In the genomic region with DNA sequence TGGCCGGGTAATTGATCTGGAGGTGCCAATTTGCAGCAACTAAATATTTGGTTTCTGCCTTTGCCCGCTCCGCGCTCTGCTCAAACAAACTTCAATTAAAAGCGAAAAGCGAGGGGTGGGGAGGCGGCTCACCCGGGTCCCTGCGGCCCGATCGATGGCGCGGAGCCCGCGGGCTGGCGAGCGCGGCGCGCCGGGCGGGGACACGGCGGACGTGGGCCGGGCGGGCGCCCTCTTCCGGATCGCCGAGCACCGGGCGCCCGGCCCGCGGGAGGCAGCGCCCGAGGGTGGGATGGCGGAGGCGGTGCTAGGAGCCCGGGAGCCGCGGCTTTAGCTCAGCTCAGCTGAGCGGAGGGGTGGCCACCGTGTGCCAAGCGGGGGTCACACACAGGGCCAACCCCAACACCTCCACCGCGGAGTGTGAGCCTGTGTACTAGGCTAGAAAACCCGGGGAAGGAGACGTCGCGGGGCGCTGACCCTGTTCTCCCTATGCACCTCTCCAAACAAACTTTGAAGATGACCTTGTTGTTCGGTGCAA, we compare ENCODE assay signal across 8 cellular contexts. TPM values are rescaled to one million over a fixed set of nuclear protein-coding genes. Genes with fewer than 3 reads are reported as not detected.
DNase-seq lines count a peak whose midpoint lies in the region; ATAC-seq and TF ChIP-seq lines count a peak whose summit lies in the region.

No MANE protein-coding gene starts in this region.

- no peaks in the 10 kb centered on the region for H3K79me2 ChIP-seq in GM23248 (ENCODE audit: insufficient read depth)

- in situ Hi-C loops in GM23248 (cut with MboI), result loop anchor here (10.0 kb wide), 1 partner anchor 94 kb away; no protein-coding TSS in a partner anchor

- H3K14ac ChIP-seq in neuronal stem cell (ENCODE audit: low read length), result no peak overlapping the region

- no peak overlapping the region for H2BK12ac ChIP-seq in neuronal stem cell (ENCODE audit: low read length)

- H3K18ac ChIP-seq in neuronal stem cell (ENCODE audit: low read length), result peak overlapping the region; percentile 89

- H3K27me3 ChIP-seq in GM23248 (replicated peaks; ENCODE audit: insufficient read depth), result no peaks in the 10 kb centered on the region
- H3K27me3 ChIP-seq in neuronal stem cell (ENCODE audit: control insufficient read depth in 3 of 3, insufficient read depth in 3 of 3, low read depth in 1 of 3, low read length in 3 of 3), result peaks cover 11 to 42% (median 19%) of the 10 kb centered on the region in 3 experiments
- H3K27me3 ChIP-seq in vagina, result no peaks in the 10 kb centered on the region

- H3K4me1 ChIP-seq in GM23248 (ENCODE audit: insufficient read depth) (peaks cover 10% of the 10 kb centered on the region), neuronal stem cell (ENCODE audit: control insufficient read depth in 2 of 2, insufficient read depth in 1 of 2, low read depth in 1 of 2, low read length in 2 of 2) (peaks cover 8 to 22% of the 10 kb centered on the region in 2 donors), vagina (peaks cover 50% of the 10 kb centered on the region)

- H4K8ac ChIP-seq in neuronal stem cell (ENCODE audit: low read depth, low read length), result no peak overlapping the region

- no peaks in the 10 kb centered on the region for H4K20me1 ChIP-seq in GM23248 (ENCODE audit: insufficient read depth)

- H3K79me1 ChIP-seq in neuronal stem cell (ENCODE audit: low read depth, low read length), result no peaks in the 10 kb centered on the region

- H2BK15ac ChIP-seq in neuronal stem cell (ENCODE audit: low read length), result no peak overlapping the region

- no peak overlapping the region for H2BK5ac ChIP-seq in neuronal stem cell (ENCODE audit: low read length)

- H3K9me3 ChIP-seq in GM23248 (ENCODE audit: low read depth), result no peaks in the 10 kb centered on the region
- H3K9me3 ChIP-seq in neuronal stem cell (replicated peaks in 1 of 2; ENCODE audit: control insufficient read depth in 2 of 2, insufficient read depth in 1 of 2, low read depth in 1 of 2, low read length in 2 of 2), result no peaks in the 10 kb centered on the region
- H3K9me3 ChIP-seq in vagina, result no peaks in the 10 kb centered on the region

- H2AFZ ChIP-seq in GM23248 (peak overlapping the region; percentile 95), neuronal stem cell (ENCODE audit: low read length) (peak overlapping the region; percentile 89)

- DNase-seq in AG09309 (ENCODE audit: low read depth) (no peak), GM23248 (peak; percentile 87), NCI-H774 (lab: John Stamatoyannopoulos, UW) (peak; percentile 57), foreskin fibroblast (peak; percentile 47 to 85), neuronal stem cell (ENCODE audit: low spot score) (no peak), vagina (ENCODE audit: extremely low spot score in 2 of 2) (no peak)

- peak overlapping the region; percentile 44 for H3K4me3 ChIP-seq in AG09309 (ENCODE audit: control insufficient read depth, low read depth, low read length)
- peak overlapping the region; percentile 84 for H3K4me3 ChIP-seq in GM23248
- peak overlapping the region; percentile 46 to 57 for H3K4me3 ChIP-seq in foreskin fibroblast (ENCODE audit: low read depth in 1 of 2, low read length in 2 of 2)
- H3K4me3 ChIP-seq in neuronal stem cell (ENCODE audit: low read length in 2 of 2), result peak overlapping the region; percentile 39 to 73
- peak overlapping the region; percentile 48 to 56 for H3K4me3 ChIP-seq in vagina

- H3K9me2 ChIP-seq in GM23248 (ENCODE audit: insufficient read depth), result no peaks in the 10 kb centered on the region

- peaks cover 22% of the 10 kb centered on the region for H3K36me3 Mint-ChIP-seq in activated T-helper 17 cell treated with anti-CD3 and anti-CD28 coated beads, Interleukin-2, amount 50 U/mL, for 72 hours (ENCODE audit: low read depth)

- H3K27ac ChIP-seq in GM23248 (no peak overlapping the region), neuronal stem cell (replicated peaks; ENCODE audit: low read length) (no peak overlapping the region), vagina (peak overlapping the region; percentile 60)

- peak overlapping the region; percentile 87 for H3K4me3 Mint-ChIP-seq in activated T-helper 17 cell treated with anti-CD3 and anti-CD28 coated beads, Interleukin-2, amount 50 U/mL, for 72 hours

- H3K9ac ChIP-seq in GM23248 (peak overlapping the region; percentile 81), neuronal stem cell (ENCODE audit: low read depth, low read length, poor library complexity) (peak overlapping the region; percentile 81)

- H3F3A ChIP-seq in GM23248 (ENCODE audit: insufficient read depth), result 0 out of 2 replicates have a peak, but pooled peaks cover 5% of the 10 kb centered on the region

- no peak overlapping the region for H3K23ac ChIP-seq in neuronal stem cell (ENCODE audit: low read depth, low read length, poor library complexity)

- WGBS in GM23248 (ENCODE audit: low coverage in 1 of 2, low lambda C conversion rate in 2 of 2, missing lambda C conversion rate in 2 of 2), 2 experiments, result 9 to 10% methylated on average over 40 to 51 of the region's 54 CpGs
- WGBS in neuronal stem cell (ENCODE audit: extremely low coverage in 2 of 2, insufficient read length in 2 of 2, insufficient replicate concordance in 1 of 2), 2 donors, result no CpG with 5 or more reads among the region's 54 CpGs

- peak; percentile 76 for ATAC-seq in activated T-helper 17 cell treated with anti-CD3 and anti-CD28 coated beads, Interleukin-2, amount 50 U/mL, for 72 hours (replicated peaks)
- no peak for ATAC-seq in GM21526 (IDR thresholded peaks at IDR 0.05; ENCODE audit: low FRiP score, unreplicated experiment)

- TF ChIP-seq CTCF in AG09309 (IDR thresholded peaks at IDR 0.05; ENCODE audit: control insufficient read depth, insufficient read depth, low read depth, low read length, missing control alignments) (peak; percentile 8), foreskin fibroblast (IDR thresholded peaks at IDR 0.05; ENCODE audit: low read depth, low read length) (peak; percentile 10), vagina (IDR thresholded peaks at IDR 0.05) (no peak)

- H3K4ac ChIP-seq in neuronal stem cell (ENCODE audit: low read length), result no peak overlapping the region

- peak overlapping the region; percentile 73 for H3K27ac Mint-ChIP-seq in activated T-helper 17 cell treated with anti-CD3 and anti-CD28 coated beads, Interleukin-2, amount 50 U/mL, for 72 hours

- peak overlapping the region; percentile 91 for H3K4me2 ChIP-seq in GM23248 (ENCODE audit: unreplicated experiment)
- peak overlapping the region; percentile 86 for H3K4me2 ChIP-seq in neuronal stem cell (ENCODE audit: insufficient read depth, low read length, poor library complexity, severe bottlenecking)

- peaks cover 28% of the 10 kb centered on the region for H3K27me3 Mint-ChIP-seq in activated T-helper 17 cell treated with anti-CD3 and anti-CD28 coated beads, Interleukin-2, amount 50 U/mL, for 72 hours

- H3K36me3 ChIP-seq in GM23248 (ENCODE audit: low read depth) (no peaks in the 10 kb centered on the region), neuronal stem cell (replicated peaks in 1 of 2; ENCODE audit: control insufficient read depth in 2 of 2, insufficient read depth in 2 of 2, low read length in 2 of 2) (peaks cover 2 to 22% of the 10 kb centered on the region in 2 donors), vagina (no peaks in the 10 kb centered on the region)

- peaks cover 15% of the 10 kb centered on the region for H3K4me1 Mint-ChIP-seq in activated T-helper 17 cell treated with anti-CD3 and anti-CD28 coated beads, Interleukin-2, amount 50 U/mL, for 72 hours

- peak overlapping the region; percentile 60 for H2AK5ac ChIP-seq in neuronal stem cell (ENCODE audit: low read depth, low read length)

- no peaks in the 10 kb centered on the region for H3K9me3 Mint-ChIP-seq in activated T-helper 17 cell treated with anti-CD3 and anti-CD28 coated beads, Interleukin-2, amount 50 U/mL, for 72 hours

- no peak overlapping the region for H2BK120ac ChIP-seq in neuronal stem cell (ENCODE audit: low read depth, low read length)

- TF ChIP-seq POLR2A in vagina (IDR thresholded peaks at IDR 0.05), result no peak

- intact Hi-C loops in vagina (cut with DNase I), result loop anchor here (2.0 to 5.0 kb wide), 2 partner anchors 52 to 100 kb away; a partner anchor contains a TSS

- H4K91ac ChIP-seq in neuronal stem cell (ENCODE audit: low read depth, low read length, poor library complexity), result no peak overlapping the region

RNA-seq across cellular contexts. Expression of a gene that starts 32.2 kb away (rescaled TPM):
- 37.1 and 45.8 TPM in 2 replicates for total RNA-seq in GM23248 (2014; rRNA removed; shearing (Covaris generic))
- 24.8 and 28.0 TPM in 2 replicates for polyA plus RNA-seq in GM23248 (2016; fragmentation: Nextera tagmentation; extraction: Ambion mirVana)
- 10 to 100 TPM; 36.5 to 36.6 TPM for total RNA-seq in activated T-helper 17 cell treated with anti-CD3 and anti-CD28 coated beads, Interleukin-2, amount 50 U/mL, for 72 hours
- 46.9 TPM for polyA plus RNA-seq in neuronal stem cell (2013, experiment 1 of 2)
- polyA plus RNA-seq in neuronal stem cell (2013, experiment 2 of 2), result 45.0 TPM
- 54.5 TPM for total RNA-seq in vagina

RNA-seq across cellular contexts. Expression of a gene that starts 41.9 kb away (rescaled TPM):
- 59.4 and 61.8 TPM in 2 replicates for total RNA-seq in GM23248 (2014; rRNA removed; shearing (Covaris generic))
- polyA plus RNA-seq in GM23248 (2016; fragmentation: Nextera tagmentation; extraction: Ambion mirVana), result 95.7 and 96.1 TPM in 2 replicates
- 100 to 1,000 TPM; 101 to 120 TPM for total RNA-seq in activated T-helper 17 cell treated with anti-CD3 and anti-CD28 coated beads, Interleukin-2, amount 50 U/mL, for 72 hours
- 99.1 TPM for polyA plus RNA-seq in neuronal stem cell (2013, experiment 1 of 2)
- polyA plus RNA-seq in neuronal stem cell (2013, experiment 2 of 2), result 95.0 TPM
- 49.4 TPM for total RNA-seq in vagina

RNA-seq across cellular contexts. Expression of a gene that starts 51.1 kb away (rescaled TPM):
- 0.86 TPM in 1 of 2 replicates, not detected in the other for total RNA-seq in GM23248 (2014; rRNA removed; shearing (Covaris generic))
- polyA plus RNA-seq in GM23248 (2016; fragmentation: Nextera tagmentation; extraction: Ambion mirVana), result 0.14 and 0.77 TPM in 2 replicates
- total RNA-seq in activated T-helper 17 cell treated with anti-CD3 and anti-CD28 coated beads, Interleukin-2, amount 50 U/mL, for 72 hours, result under 1 TPM; 0.32 to 0.34 TPM
- polyA plus RNA-seq in neuronal stem cell (2013, experiment 1 of 2), result 8.7 TPM
- 8.7 TPM for polyA plus RNA-seq in neuronal stem cell (2013, experiment 2 of 2)
- 6.9 TPM for total RNA-seq in vagina

Comparison
In these comparisons a context has a peak if more than half of its experiments do, and no peak if none do; other contexts are left out.
1. DNase-seq: peak in GM23248 (single experiment), NCI-H774 (single experiment) and foreskin fibroblast (2 of 2); none in AG09309 (single experiment), neuronal stem cell (single experiment) and vagina (0 of 2).
2. CTCF ChIP-seq: peak in AG09309 (single experiment) and foreskin fibroblast (single experiment); none in vagina (0 of 3).
3. Peak in every context shown above with its lines, with median percentiles within 50 percentile points of each other: H3K4me3 ChIP-seq.